In the genomic region with DNA sequence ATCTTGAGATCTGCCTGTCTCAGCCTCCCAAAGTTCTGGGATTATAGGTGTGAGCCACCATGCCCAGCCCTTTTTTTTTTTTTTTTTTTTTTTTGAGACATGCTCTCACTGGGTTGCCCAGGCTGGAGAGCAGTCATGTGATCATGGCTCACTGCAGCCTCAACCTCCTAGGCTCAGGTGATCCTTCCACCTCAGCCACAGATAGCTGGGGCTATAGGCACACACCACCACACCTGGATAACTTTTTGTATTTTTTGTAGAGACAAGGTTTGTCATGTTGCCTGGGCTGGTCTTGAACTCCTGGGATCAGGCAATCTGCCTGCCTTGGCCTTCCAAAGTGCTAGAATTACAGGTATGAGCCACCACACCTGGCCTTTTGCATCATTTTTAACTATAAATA, we compare ENCODE assay signal across 1 cellular context.
TF ChIP-seq lines count a peak whose summit lies in the region.

No MANE protein-coding gene starts in this region.

TF ChIP-seq in IMR-90, 13 proteins besides CTCF, POLR2A, EP300 and RAD21 (continued from another document):
- TF ChIP-seq CHD1 (IDR thresholded peaks at IDR 0.05; ENCODE audit: low read depth, low read length) (no peak), MAZ (IDR thresholded peaks at IDR 0.05; ENCODE audit: borderline replicate concordance, low read depth, low read length) (no peak)
